ENCODE assay signal across 11 cellular contexts in genomic region chr5:157828949-157829639, GRCh38. TPM values are rescaled to one million over a fixed set of nuclear protein-coding genes. Genes with fewer than 3 reads are reported as not detected.
A peak's percentile ranks its signal among the peaks of the same experiment; 100 is the strongest.
DNase-seq lines count a peak whose midpoint lies in the region; ATAC-seq, FAIRE-seq and TF ChIP-seq lines count a peak whose summit lies in the region.
"Had no signal": no experiment of that assay in that cellular context is flagged by ENCODE, and none has a peak within 500 bp of the region (broad histone marks: within the 10 kb centered on the region; RNA-seq: fewer than 3 reads in every experiment).

No MANE protein-coding gene starts in this region.

- BruUV-seq in PC-9 (replicated peaks; lab: Mats Ljungman, UMichigan): no TSS peak

- H4K20me1 ChIP-seq in PC-9 (ENCODE audit: insufficient read depth): peaks cover 83% of the 10 kb centered on the region

- H3K9me3 ChIP-seq in PC-9 (ENCODE audit: insufficient read depth, low read depth): no peaks in the 10 kb centered on the region

- POLR2A ChIA-PET in PC-9 (lab: Charles Lee; ENCODE audit: unreplicated experiment): no interaction called here

- peaks cover 80% of the 10 kb centered on the region for H3K79me2 ChIP-seq in PC-9 (ENCODE audit: low read depth)

- DNase-seq in GM06990 (ENCODE audit: extremely low read depth, insufficient read length): no peak
- DNase-seq in PC-9: no peak
- no peak for DNase-seq in glutamatergic neuron
- DNase-seq: activated CD4-positive, CD25-positive, alpha-beta regulatory T cell; dorsolateral prefrontal cortex; posterior cingulate gyrus had no signal

- intact Hi-C loops in PC-9 (cut with micrococcal nuclease; ENCODE audit: unreplicated experiment): no loop called here

- ATAC-seq in HG02840 (IDR thresholded peaks at IDR 0.05; ENCODE audit: low FRiP score, unreplicated experiment): no peak
- ATAC-seq in HG02642 (IDR thresholded peaks at IDR 0.05; ENCODE audit: poor library complexity, unreplicated experiment): no peak
- ATAC-seq in GM18861 (IDR thresholded peaks at IDR 0.05; ENCODE audit: unreplicated experiment): no peak
- no peak for ATAC-seq in stimulated activated memory B cell treated with anti-CD40 and anti-IgM and Interleukin-4, amounts not matched to agents 10 μg/mL and 1 μg/mL and 100 μg/mL, for 72 hours

- H3K36me3 Mint-ChIP-seq in glutamatergic neuron (ENCODE audit: unreplicated experiment): no peaks in the 10 kb centered on the region
- peaks cover 12% of the 10 kb centered on the region for H3K36me3 Mint-ChIP-seq in stimulated activated memory B cell treated with anti-CD40 and anti-IgM and Interleukin-4, amounts not matched to agents 10 μg/mL and 1 μg/mL and 100 μg/mL, for 72 hours

- H2AFZ ChIP-seq in PC-9: no peak overlapping the region

- no peaks in the 10 kb centered on the region for H3F3A ChIP-seq in PC-9 (ENCODE audit: insufficient read depth, low read depth)

- no peak overlapping the region for H3K27ac ChIP-seq in PC-9

- H3K4me3 ChIP-seq in GM06990 (replicated peaks; ENCODE audit: low read depth, low read length) (no peak overlapping the region), PC-9 (no peak overlapping the region)
- H3K4me3 ChIP-seq: dorsolateral prefrontal cortex had no signal

- no peaks in the 10 kb centered on the region for H3K4me1 ChIP-seq in PC-9 (replicated peaks; ENCODE audit: insufficient read depth)

- H3K4me3 Mint-ChIP-seq in glutamatergic neuron (ENCODE audit: unreplicated experiment): no peak overlapping the region
- no peak overlapping the region for H3K4me3 Mint-ChIP-seq in stimulated activated memory B cell treated with anti-CD40 and anti-IgM and Interleukin-4, amounts not matched to agents 10 μg/mL and 1 μg/mL and 100 μg/mL, for 72 hours

- no peaks in the 10 kb centered on the region for H3K9me3 Mint-ChIP-seq in glutamatergic neuron (ENCODE audit: unreplicated experiment)
- H3K9me3 Mint-ChIP-seq in stimulated activated memory B cell treated with anti-CD40 and anti-IgM and Interleukin-4, amounts not matched to agents 10 μg/mL and 1 μg/mL and 100 μg/mL, for 72 hours: no peaks in the 10 kb centered on the region

- no peaks in the 10 kb centered on the region for H3K4me1 Mint-ChIP-seq in glutamatergic neuron (ENCODE audit: low read depth, unreplicated experiment)
- peaks cover 60% of the 10 kb centered on the region for H3K4me1 Mint-ChIP-seq in stimulated activated memory B cell treated with anti-CD40 and anti-IgM and Interleukin-4, amounts not matched to agents 10 μg/mL and 1 μg/mL and 100 μg/mL, for 72 hours

- H3K27me3 ChIP-seq in GM06990 (replicated peaks; ENCODE audit: control insufficient read depth, insufficient read depth, low read length) (no peaks in the 10 kb centered on the region), PC-9 (ENCODE audit: insufficient read depth, low read depth) (no peaks in the 10 kb centered on the region)
- H3K27me3 ChIP-seq: dorsolateral prefrontal cortex had no signal

- H3K27ac Mint-ChIP-seq in glutamatergic neuron (ENCODE audit: unreplicated experiment): no peak overlapping the region
- H3K27ac Mint-ChIP-seq in stimulated activated memory B cell treated with anti-CD40 and anti-IgM and Interleukin-4, amounts not matched to agents 10 μg/mL and 1 μg/mL and 100 μg/mL, for 72 hours: no peak overlapping the region

- TF ChIP-seq CTCF in GM06990 (IDR thresholded peaks at IDR 0.05; ENCODE audit: insufficient read depth, low read length, poor library complexity, severe bottlenecking): peak; percentile 27
- peak; percentile 45; the same call in 1 of the 2 replicates for TF ChIP-seq CTCF in PC-9 (conservative IDR thresholded peaks at IDR 0.05)
- TF ChIP-seq CTCF in glutamatergic neuron (IDR thresholded peaks at IDR 0.05; ENCODE audit: partially characterized antibody, unreplicated experiment): peak; percentile 58

- CTCF ChIA-PET in PC-9 (lab: Charles Lee): no interaction called here

- no peaks in the 10 kb centered on the region for H3K9me2 ChIP-seq in PC-9 (ENCODE audit: insufficient read depth)

- no peaks in the 10 kb centered on the region for H3K27me3 Mint-ChIP-seq in glutamatergic neuron (ENCODE audit: unreplicated experiment)
- H3K27me3 Mint-ChIP-seq in stimulated activated memory B cell treated with anti-CD40 and anti-IgM and Interleukin-4, amounts not matched to agents 10 μg/mL and 1 μg/mL and 100 μg/mL, for 72 hours: no peaks in the 10 kb centered on the region

- H3K4me2 ChIP-seq in PC-9: no peak overlapping the region

- peak; percentile 14 for FAIRE-seq in A204.1 (lab: Jason Lieb, UNC)

- no peaks in the 10 kb centered on the region for H3K36me3 ChIP-seq in GM06990 (ENCODE audit: control insufficient read depth, insufficient read depth, low read length)
- H3K36me3 ChIP-seq in PC-9 (ENCODE audit: low read depth): no peaks in the 10 kb centered on the region

RNA-seq across cellular contexts. Expression of gene CLINT1, which starts 29.9 kb away (rescaled TPM):
- total RNA-seq in PC-9 (2021) (79.7 and 95.8 TPM in 2 replicates), glutamatergic neuron (ENCODE audit: unreplicated experiment) (38.0 TPM)
